8 cellular contexts compared by ENCODE assay signal in the genomic region with DNA sequence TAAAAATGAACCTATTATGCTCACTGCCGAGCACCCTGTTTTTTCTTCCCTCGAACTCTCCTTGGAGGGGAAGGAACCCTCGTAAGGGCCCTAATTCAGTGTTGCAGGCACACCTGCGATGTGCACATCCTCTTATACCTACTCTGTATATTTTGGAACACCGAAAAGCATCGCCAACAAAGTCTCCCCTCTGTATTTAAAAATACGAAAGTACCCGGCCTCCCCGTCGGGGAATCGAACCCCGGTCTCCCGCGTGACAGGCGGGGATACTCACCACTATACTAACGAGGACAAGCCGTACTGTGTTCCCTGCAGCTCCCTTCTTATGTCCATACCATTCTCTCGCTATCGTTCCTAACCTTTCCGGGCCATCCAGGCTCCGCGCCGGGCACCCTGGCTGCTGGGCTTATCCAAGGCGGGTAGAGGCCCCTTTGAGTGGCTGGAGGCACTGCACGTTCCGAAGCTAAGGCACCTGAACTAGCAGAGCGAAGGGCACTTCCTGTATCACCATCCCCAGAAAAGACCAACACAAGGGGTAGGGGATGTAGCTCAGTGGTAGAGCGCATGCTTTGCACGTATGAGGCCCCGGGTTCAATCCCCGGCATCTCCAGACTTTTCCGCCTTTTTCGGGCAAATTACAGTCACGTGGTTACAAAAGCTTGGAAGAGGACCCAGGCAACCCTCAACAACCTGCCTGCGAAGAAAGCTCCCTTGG. TPM values are rescaled to one million over a fixed set of nuclear protein-coding genes. Genes with fewer than 3 reads are reported as not detected.
DNase-seq lines count a peak whose midpoint lies in the region; ATAC-seq, FAIRE-seq and TF ChIP-seq lines count a peak whose summit lies in the region.

No MANE protein-coding gene starts in this region.

- DNase-seq in NT2/D1 (ENCODE audit: low read depth, low spot score) (peak; percentile 93), left ventricle myocardium superior (peak; percentile 88), retina (peak; percentile 98), frontal cortex (ENCODE audit: low spot score in 2 of 2) (no peak), GM19238 (ENCODE audit: insufficient read length, low spot score) (no peak)
- peak; percentile 91 to 92 for DNase-seq in activated naive CD4-positive, alpha-beta T cell treated with anti-CD3 and anti-CD28 coated beads, Interleukin-2, amount 50 U/mL, for 72 hours (ENCODE audit: low spot score in 2 of 2)

- TF ChIP-seq CTCF in HEK293 (tag by site-specific recombination; IDR thresholded peaks at IDR 0.05) = no peak

- no peak overlapping the region for H3K27ac Mint-ChIP-seq in activated naive CD4-positive, alpha-beta T cell treated with anti-CD3 and anti-CD28 coated beads, Interleukin-2, amount 50 U/mL, for 72 hours

- no peak for FAIRE-seq in frontal cortex (lab: Jason Lieb, UNC)

- CTCF ChIA-PET in HEK293 (lab: Yijun Ruan, JAX) = interaction anchor here (0.7 to 5.9 kb wide), 22 partner anchors 9 to 314 kb away, joined by 3 to 48 read pairs (median 6); a partner anchor contains a TSS

- no peaks in the 10 kb centered on the region for H3K36me3 Mint-ChIP-seq in activated naive CD4-positive, alpha-beta T cell treated with anti-CD3 and anti-CD28 coated beads, Interleukin-2, amount 50 U/mL, for 72 hours

- H3K9me3 Mint-ChIP-seq in activated naive CD4-positive, alpha-beta T cell treated with anti-CD3 and anti-CD28 coated beads, Interleukin-2, amount 50 U/mL, for 72 hours = no peaks in the 10 kb centered on the region

- no peaks in the 10 kb centered on the region for H3K27me3 ChIP-seq in NT2/D1 (ENCODE audit: insufficient read depth, insufficient read length)

- H3K9me3 ChIP-seq in ES-I3 (ENCODE audit: control insufficient read depth, insufficient read depth, low read length) (no peaks in the 10 kb centered on the region), HEK293 (ENCODE audit: control insufficient read depth, insufficient read depth, low read depth, low read length) (no peaks in the 10 kb centered on the region), NT2/D1 (ENCODE audit: insufficient read depth, low read length) (no peaks in the 10 kb centered on the region)

- H3K4me3 ChIP-seq in HEK293 (ENCODE audit: low read depth, low read length) (peak overlapping the region; percentile 57), NT2/D1 (ENCODE audit: insufficient read length, low read depth) (peak overlapping the region; percentile 49)

- H3K36me3 ChIP-seq in ES-I3 (ENCODE audit: insufficient read depth, low read length) (no peaks in the 10 kb centered on the region), HEK293 (ENCODE audit: control insufficient read depth in 2 of 2, insufficient read depth in 1 of 2, low read length in 2 of 2) (peaks cover 0 to 3% of the 10 kb centered on the region in 2 experiments; a peak in 1 of 3 replicates), NT2/D1 (ENCODE audit: insufficient read depth, insufficient read length, low read length) (peaks cover 6% of the 10 kb centered on the region)

- POLR2A ChIA-PET in HEK293 (lab: Yijun Ruan, JAX) = interaction anchor here (0.8 to 6.1 kb wide), 16 partner anchors 9 to 1227 kb away, joined by 3 to 109 read pairs (median 6); a partner anchor contains a TSS

- intact Hi-C loops in left ventricle myocardium superior (cut with micrococcal nuclease) = no loop called here

- peaks cover 14% of the 10 kb centered on the region; the same call in 1 of the 2 replicates for H3K4me1 ChIP-seq in ES-I3 (ENCODE audit: insufficient read depth, low read length)
- peaks cover 4% of the 10 kb centered on the region for H3K4me1 ChIP-seq in HEK293 (ENCODE audit: control insufficient read depth, insufficient read depth, low read length)
- H3K4me1 ChIP-seq in NT2/D1 (ENCODE audit: insufficient read depth, insufficient read length) = peaks cover 4% of the 10 kb centered on the region

- ATAC-seq in activated naive CD4-positive, alpha-beta T cell treated with anti-CD3 and anti-CD28 coated beads, Interleukin-2, amount 50 U/mL, for 72 hours = peak; percentile 74 to 76
- ATAC-seq in left ventricle myocardium superior = peak; percentile 82

- H3K9ac ChIP-seq in ES-I3 (ENCODE audit: low read depth, low read length) = peak overlapping the region; percentile 87
- H3K9ac ChIP-seq in NT2/D1 (ENCODE audit: insufficient read length, low read depth) = peak overlapping the region; percentile 70

- H3K27ac ChIP-seq in HEK293 (ENCODE audit: extremely low read depth, low read depth, low read length) = peak overlapping the region; percentile 99

TF ChIP-seq in HEK293, 187 proteins besides CTCF, POLR2A, EP300 and RAD21 (continues in another document):
- peak; percentile 98 for TF ChIP-seq MZF1 (tag by site-specific recombination; IDR thresholded peaks at IDR 0.05; ENCODE audit: borderline replicate concordance)
- no peak; the same call in 1 of the 2 replicates for TF ChIP-seq ZBTB1 (tag by site-specific recombination; IDR thresholded peaks at IDR 0.05)
- peak; percentile 100 for TF ChIP-seq ZBTB8A (tag by site-specific recombination; IDR thresholded peaks at IDR 0.05)
- peak; percentile 99 for TF ChIP-seq ZNF223 (tag by site-specific recombination; IDR thresholded peaks at IDR 0.05)
- TF ChIP-seq WT1 (tag by site-specific recombination; IDR thresholded peaks at IDR 0.05) = peak; percentile 16
- peak; percentile 98 for TF ChIP-seq FEZF1 (tag by site-specific recombination; IDR thresholded peaks at IDR 0.05)
- peak; percentile 94; the same call in 1 of the 2 replicates for TF ChIP-seq ZFP37 (tag by site-specific recombination; IDR thresholded peaks at IDR 0.05)
- no peak for TF ChIP-seq ZNF624 (tag by site-specific recombination; IDR thresholded peaks at IDR 0.05)
- TF ChIP-seq ZNF214 (tag by site-specific recombination; IDR thresholded peaks at IDR 0.05; ENCODE audit: borderline replicate concordance) = no peak
- TF ChIP-seq ZNF548 (tag by site-specific recombination; IDR thresholded peaks at IDR 0.05) = peak; percentile 49; the same call in 1 of the 2 replicates
- 0 out of 2 replicates have a peak, but pooled peaks have one; percentile 15 for TF ChIP-seq GLIS2 (tag by site-specific recombination; IDR thresholded peaks at IDR 0.05)
- no peak for TF ChIP-seq ZNF701 (tag by site-specific recombination; IDR thresholded peaks at IDR 0.05)
- TF ChIP-seq ZXDB (tag by site-specific recombination; IDR thresholded peaks at IDR 0.05) = peak; percentile 56
- peak; percentile 63 for TF ChIP-seq KLF8 (tag by site-specific recombination; IDR thresholded peaks at IDR 0.05)
- TF ChIP-seq, protein P1, sequence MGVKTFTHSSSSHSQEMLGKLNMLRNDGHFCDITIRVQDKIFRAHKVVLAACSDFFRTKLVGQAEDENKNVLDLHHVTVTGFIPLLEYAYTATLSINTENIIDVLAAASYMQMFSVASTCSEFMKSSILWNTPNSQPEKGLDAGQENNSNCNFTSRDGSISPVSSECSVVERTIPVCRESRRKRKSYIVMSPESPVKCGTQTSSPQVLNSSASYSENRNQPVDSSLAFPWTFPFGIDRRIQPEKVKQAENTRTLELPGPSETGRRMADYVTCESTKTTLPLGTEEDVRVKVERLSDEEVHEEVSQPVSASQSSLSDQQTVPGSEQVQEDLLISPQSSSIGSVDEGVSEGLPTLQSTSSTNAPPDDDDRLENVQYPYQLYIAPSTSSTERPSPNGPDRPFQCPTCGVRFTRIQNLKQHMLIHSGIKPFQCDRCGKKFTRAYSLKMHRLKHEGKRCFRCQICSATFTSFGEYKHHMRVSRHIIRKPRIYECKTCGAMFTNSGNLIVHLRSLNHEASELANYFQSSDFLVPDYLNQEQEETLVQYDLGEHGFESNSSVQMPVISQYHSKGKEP (tag by site-specific recombination; IDR thresholded peaks at IDR 0.05) = peak; percentile 69; the same call in 1 of the 2 replicates
- TF ChIP-seq, protein P2, sequence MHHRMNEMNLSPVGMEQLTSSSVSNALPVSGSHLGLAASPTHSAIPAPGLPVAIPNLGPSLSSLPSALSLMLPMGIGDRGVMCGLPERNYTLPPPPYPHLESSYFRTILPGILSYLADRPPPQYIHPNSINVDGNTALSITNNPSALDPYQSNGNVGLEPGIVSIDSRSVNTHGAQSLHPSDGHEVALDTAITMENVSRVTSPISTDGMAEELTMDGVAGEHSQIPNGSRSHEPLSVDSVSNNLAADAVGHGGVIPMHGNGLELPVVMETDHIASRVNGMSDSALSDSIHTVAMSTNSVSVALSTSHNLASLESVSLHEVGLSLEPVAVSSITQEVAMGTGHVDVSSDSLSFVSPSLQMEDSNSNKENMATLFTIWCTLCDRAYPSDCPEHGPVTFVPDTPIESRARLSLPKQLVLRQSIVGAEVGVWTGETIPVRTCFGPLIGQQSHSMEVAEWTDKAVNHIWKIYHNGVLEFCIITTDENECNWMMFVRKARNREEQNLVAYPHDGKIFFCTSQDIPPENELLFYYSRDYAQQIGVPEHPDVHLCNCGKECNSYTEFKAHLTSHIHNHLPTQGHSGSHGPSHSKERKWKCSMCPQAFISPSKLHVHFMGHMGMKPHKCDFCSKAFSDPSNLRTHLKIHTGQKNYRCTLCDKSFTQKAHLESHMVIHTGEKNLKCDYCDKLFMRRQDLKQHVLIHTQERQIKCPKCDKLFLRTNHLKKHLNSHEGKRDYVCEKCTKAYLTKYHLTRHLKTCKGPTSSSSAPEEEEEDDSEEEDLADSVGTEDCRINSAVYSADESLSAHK (tag by site-specific recombination; IDR thresholded peaks at IDR 0.05) = no peak
- TF ChIP-seq ZFP69B (tag by site-specific recombination; IDR thresholded peaks at IDR 0.05) = peak; percentile 63
- TF ChIP-seq, protein P3, sequence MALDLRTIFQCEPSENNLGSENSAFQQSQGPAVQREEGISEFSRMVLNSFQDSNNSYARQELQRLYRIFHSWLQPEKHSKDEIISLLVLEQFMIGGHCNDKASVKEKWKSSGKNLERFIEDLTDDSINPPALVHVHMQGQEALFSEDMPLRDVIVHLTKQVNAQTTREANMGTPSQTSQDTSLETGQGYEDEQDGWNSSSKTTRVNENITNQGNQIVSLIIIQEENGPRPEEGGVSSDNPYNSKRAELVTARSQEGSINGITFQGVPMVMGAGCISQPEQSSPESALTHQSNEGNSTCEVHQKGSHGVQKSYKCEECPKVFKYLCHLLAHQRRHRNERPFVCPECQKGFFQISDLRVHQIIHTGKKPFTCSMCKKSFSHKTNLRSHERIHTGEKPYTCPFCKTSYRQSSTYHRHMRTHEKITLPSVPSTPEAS (tag by site-specific recombination; IDR thresholded peaks at IDR 0.05) = peak; percentile 43; the same call in 1 of the 2 replicates

RNA-seq across cellular contexts. Expression of a gene that starts 25.1 kb away (rescaled TPM):
- total RNA-seq in activated naive CD4-positive, alpha-beta T cell treated with anti-CD3 and anti-CD28 coated beads, Interleukin-2, amount 50 U/mL, for 72 hours = 100 to 1,000 TPM; 806 to 863 TPM
- 1,197 TPM for total RNA-seq in left ventricle myocardium superior
- total RNA-seq in frontal cortex = 1,522 TPM

RNA-seq across cellular contexts. Expression of a gene that starts 49.3 kb away (rescaled TPM):
- total RNA-seq in activated naive CD4-positive, alpha-beta T cell treated with anti-CD3 and anti-CD28 coated beads, Interleukin-2, amount 50 U/mL, for 72 hours = 10 to 100 TPM; 30.3 to 35.6 TPM
- total RNA-seq in left ventricle myocardium superior (5.0 TPM), frontal cortex (9.8 TPM)

RNA-seq across cellular contexts. Expression of a gene that starts 53.9 kb away (rescaled TPM):
- total RNA-seq in activated naive CD4-positive, alpha-beta T cell treated with anti-CD3 and anti-CD28 coated beads, Interleukin-2, amount 50 U/mL, for 72 hours = 10 to 100 TPM in 1 of 2 donors, 1 to 10 TPM in 1; 9.2 to 28.0 TPM
- total RNA-seq in left ventricle myocardium superior (4.2 TPM), frontal cortex (21.6 TPM)

Comparison
In these comparisons a context has a peak if more than half of its experiments do, and no peak if none do; other contexts are left out.
1. DNase-seq: peak in NT2/D1 (single experiment), activated naive CD4-positive, alpha-beta T cell treated with anti-CD3 and anti-CD28 coated beads, Interleukin-2, amount 50 U/mL, for 72 hours (2 of 2), left ventricle myocardium superior (single experiment) and retina (single experiment); none in frontal cortex (0 of 2) and GM19238 (single experiment).